Comparison of ENCODE assay signal across 9 cellular contexts in the genomic region with DNA sequence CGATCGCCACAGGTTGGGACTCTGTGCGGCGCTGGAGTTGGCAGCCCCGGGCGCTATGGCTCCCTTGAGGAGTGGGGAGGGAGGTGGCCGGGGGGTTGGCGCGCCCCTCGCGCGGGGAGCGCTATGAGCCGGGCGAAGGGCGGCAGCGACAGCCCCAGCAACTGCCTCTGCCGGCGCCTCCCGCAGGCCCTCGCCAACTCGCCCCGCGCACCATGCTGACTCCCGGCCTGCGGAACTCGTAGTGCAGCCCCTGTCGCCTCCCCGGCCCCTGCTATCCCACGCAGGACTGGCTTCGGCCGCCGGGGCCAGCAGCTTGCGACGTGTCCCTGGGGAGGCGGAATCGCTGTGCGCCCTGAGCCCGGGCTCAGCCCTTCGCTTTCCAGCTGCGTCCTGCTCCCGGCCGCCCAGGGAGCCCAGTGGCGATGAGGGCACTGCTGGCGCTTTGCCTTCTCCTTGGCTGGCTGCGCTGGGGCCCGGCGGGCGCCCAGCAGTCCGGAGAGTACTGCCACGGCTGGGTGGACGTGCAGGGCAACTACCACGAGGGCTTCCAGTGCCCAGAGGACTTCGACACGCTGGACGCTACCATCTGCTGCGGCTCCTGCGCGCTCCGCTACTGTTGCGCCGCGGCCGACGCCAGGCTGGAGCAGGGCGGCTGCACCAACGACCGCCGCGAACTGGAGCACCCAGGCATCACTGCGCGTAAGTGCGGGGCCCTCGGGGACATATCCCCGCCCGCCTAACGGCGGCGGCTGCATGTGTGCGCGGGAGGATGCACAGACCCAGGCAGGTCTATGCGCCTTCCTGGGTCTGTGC. TPM values are rescaled to one million over a fixed set of nuclear protein-coding genes. Genes with fewer than 3 reads are reported as not detected.
DNase-seq lines count a peak whose midpoint lies in the region; ATAC-seq and TF ChIP-seq lines count a peak whose summit lies in the region.
"Had no signal": no experiment of that assay in that cellular context is flagged by ENCODE, and none has a peak within 500 bp of the region (broad histone marks: within the 10 kb centered on the region; RNA-seq: fewer than 3 reads in every experiment).

No MANE protein-coding gene starts in this region.

- H3K27ac ChIP-seq in esophagus squamous epithelium (peak overlapping the region in 2 of 4 donors; percentile 18 to 39), neural cell (ENCODE audit: low read length) (no peak overlapping the region)

- peaks cover 15 to 83% (median 24%) of the 10 kb centered on the region in 4 donors for H3K27me3 ChIP-seq in esophagus squamous epithelium
- peaks cover 71% of the 10 kb centered on the region for H3K27me3 ChIP-seq in neural cell (ENCODE audit: insufficient read depth, low read depth, low read length)

- peak overlapping the region; percentile 24 to 71 (median 45) for H3K4me3 ChIP-seq in esophagus squamous epithelium
- peak overlapping the region; percentile 83 for H3K4me3 ChIP-seq in neural cell (ENCODE audit: low read length)

- no peaks in the 10 kb centered on the region for H3K79me2 ChIP-seq in neural cell (replicated peaks; ENCODE audit: insufficient read depth, low read length)

- peak; percentile 8 for TF ChIP-seq RAD21 in neural cell (conservative IDR thresholded peaks at IDR 0.05)

- no peak for TF ChIP-seq POLR2A in esophagus squamous epithelium (IDR thresholded peaks at IDR 0.05)

- no peaks in the 10 kb centered on the region for H3K36me3 Mint-ChIP-seq in activated T-cell treated with anti-CD3 and anti-CD28 coated beads, Interleukin-2, amount 50 U/mL, for 24 hours (ENCODE audit: low read depth)
- peaks cover 2% of the 10 kb centered on the region for H3K36me3 Mint-ChIP-seq in T-helper 17 cell (ENCODE audit: low read depth)

- no peak for TF ChIP-seq EP300 in neural cell (conservative IDR thresholded peaks at IDR 0.05; ENCODE audit: poor library complexity, severe bottlenecking)

- no peaks in the 10 kb centered on the region for H3K9me3 ChIP-seq in T-helper 17 cell (ENCODE audit: control insufficient read depth, low read length, poor library complexity, severe bottlenecking)
- no peaks in the 10 kb centered on the region for H3K9me3 ChIP-seq in esophagus squamous epithelium
- no peaks in the 10 kb centered on the region for H3K9me3 ChIP-seq in neural cell (ENCODE audit: low read length)

- WGBS in esophagus squamous epithelium, 2 donors, result 0% methylated on average over 3 of the region's 82 CpGs; no CpG with 5 or more reads in 1 of the 2 donors

- H3K27ac Mint-ChIP-seq in activated T-cell treated with anti-CD3 and anti-CD28 coated beads, Interleukin-2, amount 50 U/mL, for 24 hours, result peak overlapping the region; percentile 33
- no peak overlapping the region for H3K27ac Mint-ChIP-seq in T-helper 17 cell

- H3K36me3 ChIP-seq in esophagus squamous epithelium (no peaks in the 10 kb centered on the region), neural cell (ENCODE audit: insufficient read depth, low read length) (no peaks in the 10 kb centered on the region)

- peak overlapping the region; percentile 40 for H3K9ac ChIP-seq in neural cell (ENCODE audit: low read length)

- peak overlapping the region; percentile 43 for H3K4me2 ChIP-seq in neural cell (ENCODE audit: low read length)

- no peaks in the 10 kb centered on the region for H4K20me1 ChIP-seq in neural cell (ENCODE audit: insufficient read depth)

- DNase-seq in activated T-cell treated with anti-CD3 and anti-CD28 coated beads, Interleukin-2, amount 50 U/mL, for 24 hours, result peak; percentile 50
- no peak for DNase-seq in activated T-cell treated with anti-CD3 and anti-CD28 coated beads, Interleukin-2, amount 50 U/mL, for 1 hour
- DNase-seq in T-helper 17 cell, result no peak
- no peak for DNase-seq in esophagus squamous epithelium (lab: John Stamatoyannopoulos, UW)
- DNase-seq in NCI-H446 treated with DMSO at 0.1 percent for 48 hours (lab: John Stamatoyannopoulos, UW), result no peak
- DNase-seq in effector CD4-positive, alpha-beta T cell, result no peak

- no peaks in the 10 kb centered on the region for H3F3A ChIP-seq in neural cell (ENCODE audit: insufficient read depth, low read length, poor library complexity, severe bottlenecking)

- intact Hi-C loops in esophagus squamous epithelium (cut with DNase I), result no loop called here

- ATAC-seq in HG02885 (IDR thresholded peaks at IDR 0.05; ENCODE audit: poor library complexity, unreplicated experiment), result peak; percentile 49
- peak; percentile 44 for ATAC-seq in T-helper 17 cell

- peak overlapping the region; percentile 73 for H3K4me3 Mint-ChIP-seq in activated T-cell treated with anti-CD3 and anti-CD28 coated beads, Interleukin-2, amount 50 U/mL, for 24 hours
- H3K4me3 Mint-ChIP-seq in T-helper 17 cell, result peak overlapping the region; percentile 89

- peaks cover 18 to 30% (median 24%) of the 10 kb centered on the region in 3 donors for H3K4me1 ChIP-seq in esophagus squamous epithelium

- peaks cover 72% of the 10 kb centered on the region for H3K27me3 Mint-ChIP-seq in activated T-cell treated with anti-CD3 and anti-CD28 coated beads, Interleukin-2, amount 50 U/mL, for 24 hours
- H3K27me3 Mint-ChIP-seq in T-helper 17 cell, result peaks cover 60% of the 10 kb centered on the region

- peaks cover 29% of the 10 kb centered on the region for H3K4me1 Mint-ChIP-seq in activated T-cell treated with anti-CD3 and anti-CD28 coated beads, Interleukin-2, amount 50 U/mL, for 24 hours (ENCODE audit: low read depth)
- peaks cover 15% of the 10 kb centered on the region for H3K4me1 Mint-ChIP-seq in T-helper 17 cell

- no peaks in the 10 kb centered on the region for H3K9me3 Mint-ChIP-seq in activated T-cell treated with anti-CD3 and anti-CD28 coated beads, Interleukin-2, amount 50 U/mL, for 24 hours

- H2AFZ ChIP-seq in neural cell (ENCODE audit: low read depth, low read length), result no peak overlapping the region

- H3K9me2 ChIP-seq in neural cell (ENCODE audit: insufficient read depth, low read length), result no peaks in the 10 kb centered on the region

- TF ChIP-seq CTCF in esophagus squamous epithelium (IDR thresholded peaks at IDR 0.05) (no peak), neural cell (IDR thresholded peaks at IDR 0.05; ENCODE audit: poor library complexity, severe bottlenecking) (no peak)

TF ChIP-seq in neural cell, 6 proteins besides CTCF, POLR2A, EP300 and RAD21:
- TF ChIP-seq EZH2 (IDR thresholded peaks at IDR 0.05; ENCODE audit: borderline replicate concordance, insufficient read depth, low read length, poor library complexity, severe bottlenecking), result no peak
- peak; percentile 21 for TF ChIP-seq POLR2AphosphoS5 (IDR thresholded peaks at IDR 0.05)
- TF ChIP-seq SMC3 (conservative IDR thresholded peaks at IDR 0.05; ENCODE audit: poor library complexity), result peak; percentile 42
- no peak for TF ChIP-seq TAF1 (IDR thresholded peaks at IDR 0.05; ENCODE audit: low read depth)
- TF ChIP-seq, protein P1, sequence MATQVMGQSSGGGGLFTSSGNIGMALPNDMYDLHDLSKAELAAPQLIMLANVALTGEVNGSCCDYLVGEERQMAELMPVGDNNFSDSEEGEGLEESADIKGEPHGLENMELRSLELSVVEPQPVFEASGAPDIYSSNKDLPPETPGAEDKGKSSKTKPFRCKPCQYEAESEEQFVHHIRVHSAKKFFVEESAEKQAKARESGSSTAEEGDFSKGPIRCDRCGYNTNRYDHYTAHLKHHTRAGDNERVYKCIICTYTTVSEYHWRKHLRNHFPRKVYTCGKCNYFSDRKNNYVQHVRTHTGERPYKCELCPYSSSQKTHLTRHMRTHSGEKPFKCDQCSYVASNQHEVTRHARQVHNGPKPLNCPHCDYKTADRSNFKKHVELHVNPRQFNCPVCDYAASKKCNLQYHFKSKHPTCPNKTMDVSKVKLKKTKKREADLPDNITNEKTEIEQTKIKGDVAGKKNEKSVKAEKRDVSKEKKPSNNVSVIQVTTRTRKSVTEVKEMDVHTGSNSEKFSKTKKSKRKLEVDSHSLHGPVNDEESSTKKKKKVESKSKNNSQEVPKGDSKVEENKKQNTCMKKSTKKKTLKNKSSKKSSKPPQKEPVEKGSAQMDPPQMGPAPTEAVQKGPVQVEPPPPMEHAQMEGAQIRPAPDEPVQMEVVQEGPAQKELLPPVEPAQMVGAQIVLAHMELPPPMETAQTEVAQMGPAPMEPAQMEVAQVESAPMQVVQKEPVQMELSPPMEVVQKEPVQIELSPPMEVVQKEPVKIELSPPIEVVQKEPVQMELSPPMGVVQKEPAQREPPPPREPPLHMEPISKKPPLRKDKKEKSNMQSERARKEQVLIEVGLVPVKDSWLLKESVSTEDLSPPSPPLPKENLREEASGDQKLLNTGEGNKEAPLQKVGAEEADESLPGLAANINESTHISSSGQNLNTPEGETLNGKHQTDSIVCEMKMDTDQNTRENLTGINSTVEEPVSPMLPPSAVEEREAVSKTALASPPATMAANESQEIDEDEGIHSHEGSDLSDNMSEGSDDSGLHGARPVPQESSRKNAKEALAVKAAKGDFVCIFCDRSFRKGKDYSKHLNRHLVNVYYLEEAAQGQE (IDR thresholded peaks at IDR 0.05; ENCODE audit: borderline replicate concordance), result no peak
- TF ChIP-seq MXI1 (conservative IDR thresholded peaks at IDR 0.05; ENCODE audit: poor library complexity, severe bottlenecking), result peak; percentile 11

RNA-seq across cellular contexts. Expression of a gene that starts 0.6 kb away (rescaled TPM):
- total RNA-seq in T-helper 17 cell (not detected), esophagus squamous epithelium (1 to 10 TPM in 1 of 4 donors, under 1 TPM in 2, not detected in 1; 0.18 to 1.5 (median 0.64) TPM)
- not detected in 2 replicates for polyA plus RNA-seq in neural cell
- not detected in 2 replicates for polyA minus RNA-seq in neural cell
- total RNA-seq: temporal lobe had no signal
